In the genomic region with DNA sequence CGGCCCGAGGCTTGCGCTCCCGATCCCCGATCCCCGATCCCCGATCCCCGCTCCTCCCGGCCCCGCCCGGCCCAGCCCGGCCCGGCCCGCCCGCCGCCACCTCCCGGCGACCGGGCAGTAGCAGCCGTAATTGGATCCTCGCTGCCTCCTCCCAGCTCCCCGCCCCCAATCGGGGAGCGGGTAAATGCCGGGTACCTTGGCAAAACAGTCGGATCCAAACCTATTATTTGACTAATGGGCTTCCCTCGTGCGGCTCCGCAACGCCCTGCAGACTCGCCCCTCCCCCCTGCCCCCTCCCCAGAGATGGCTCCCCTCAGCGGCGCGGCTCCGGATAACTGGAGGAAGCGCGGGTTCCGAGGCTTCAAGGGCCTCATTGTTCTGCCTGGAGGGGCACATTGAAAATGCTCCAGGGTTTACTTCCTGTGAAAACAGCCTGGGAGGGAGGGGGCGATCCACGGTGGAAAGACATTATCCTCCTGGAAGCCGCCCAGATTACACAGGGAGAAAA, we compare ENCODE assay signal across 7 cellular contexts.
DNase-seq lines count a peak whose midpoint lies in the region; ATAC-seq, FAIRE-seq and TF ChIP-seq lines count a peak whose summit lies in the region.

No MANE protein-coding gene starts in this region.

- DNase-seq in NCI-H1436 (lab: John Stamatoyannopoulos, UW): peak; percentile 91
- no peak for DNase-seq in T-helper 2 cell treated with Interferon-gamma antibody and Interleukin-4, amounts not matched to agents 5 μg/mL and 100 μg/mL, for 36 hours (ENCODE audit: low spot score)
- no peak for DNase-seq in central memory CD8-positive, alpha-beta T cell (ENCODE audit: low spot score in 2 of 2)
- peak; percentile 93 for DNase-seq in kidney
- peak; percentile 25 to 45 (median 32) for DNase-seq in stimulated activated CD4-positive, alpha-beta T cell treated with anti-CD3 and anti-CD28 coated beads, Interleukin-12 subunit alpha, Interleukin-12 subunit beta, amount 100 ng/mL, for 48 hours (ENCODE audit: low read depth in 2 of 3, low spot score in 1 of 3)

- H3K27ac Mint-ChIP-seq in T-helper 2 cell treated with Interferon-gamma antibody and Interleukin-4, amounts not matched to agents 5 μg/mL and 100 μg/mL, for 36 hours: peak overlapping the region; percentile 96
- H3K27ac Mint-ChIP-seq in central memory CD8-positive, alpha-beta T cell (ENCODE audit: low read depth): peak overlapping the region; percentile 97

- TF ChIP-seq CTCF in kidney (IDR thresholded peaks at IDR 0.05; ENCODE audit: borderline replicate concordance, extremely low read depth, insufficient read depth): no peak

- H3K4me3 Mint-ChIP-seq in T-helper 2 cell treated with Interferon-gamma antibody and Interleukin-4, amounts not matched to agents 5 μg/mL and 100 μg/mL, for 36 hours: peak overlapping the region; percentile 92
- peak overlapping the region; percentile 91 for H3K4me3 Mint-ChIP-seq in central memory CD8-positive, alpha-beta T cell

- no peak for TF ChIP-seq POLR2A in GM18505 (IDR thresholded peaks at IDR 0.05; ENCODE audit: borderline replicate concordance, extremely low read depth, insufficient read depth, insufficient read length)

- peak overlapping the region; percentile 28 to 84 for H3K27ac ChIP-seq in kidney (ENCODE audit: low read depth in 2 of 2, low read length in 2 of 2)

- H3K4me1 ChIP-seq in kidney (ENCODE audit: control insufficient read depth in 1 of 2, insufficient read depth in 1 of 2, low read depth in 1 of 2, low read length in 2 of 2): peaks cover 22 to 25% of the 10 kb centered on the region in 2 donors

- H3K36me3 ChIP-seq in kidney (ENCODE audit: control insufficient read depth in 1 of 2, insufficient read depth in 2 of 2, low read length in 2 of 2): no peaks in the 10 kb centered on the region

- H3K4me3 ChIP-seq in kidney (ENCODE audit: low read length in 2 of 2): peak overlapping the region; percentile 19 to 52

- H3K27me3 Mint-ChIP-seq in T-helper 2 cell treated with Interferon-gamma antibody and Interleukin-4, amounts not matched to agents 5 μg/mL and 100 μg/mL, for 36 hours (ENCODE audit: low read depth): peaks cover 7% of the 10 kb centered on the region
- no peaks in the 10 kb centered on the region for H3K27me3 Mint-ChIP-seq in central memory CD8-positive, alpha-beta T cell

- H3K9me3 ChIP-seq in kidney (ENCODE audit: control insufficient read depth in 1 of 2, low read length in 2 of 2): no peaks in the 10 kb centered on the region

- H3K4me1 Mint-ChIP-seq in T-helper 2 cell treated with Interferon-gamma antibody and Interleukin-4, amounts not matched to agents 5 μg/mL and 100 μg/mL, for 36 hours (ENCODE audit: low read depth): peaks cover 9% of the 10 kb centered on the region
- peaks cover 9% of the 10 kb centered on the region for H3K4me1 Mint-ChIP-seq in central memory CD8-positive, alpha-beta T cell

- ATAC-seq in GM18505 (IDR thresholded peaks at IDR 0.05; ENCODE audit: unreplicated experiment) (peak; percentile 22), HG02840 (IDR thresholded peaks at IDR 0.05; ENCODE audit: low FRiP score, unreplicated experiment) (peak; percentile 32)
- ATAC-seq in central memory CD8-positive, alpha-beta T cell (replicated peaks; ENCODE audit: extremely low read depth, poor library complexity, severe bottlenecking): peak; percentile 26

- intact Hi-C loops in kidney (cut with DNase I): loop anchor here (10.0 kb wide), 1 partner anchor 91 kb away; a partner anchor contains a TSS

- no peaks in the 10 kb centered on the region for H3K36me3 Mint-ChIP-seq in T-helper 2 cell treated with Interferon-gamma antibody and Interleukin-4, amounts not matched to agents 5 μg/mL and 100 μg/mL, for 36 hours (ENCODE audit: low read depth)
- H3K36me3 Mint-ChIP-seq in central memory CD8-positive, alpha-beta T cell (ENCODE audit: insufficient read depth): peaks cover 6% of the 10 kb centered on the region

- FAIRE-seq in kidney (lab: Jason Lieb, UNC): no peak

- H3K9ac ChIP-seq in kidney (ENCODE audit: low read length in 2 of 2): peak overlapping the region; percentile 39 to 70

- H3K9me3 Mint-ChIP-seq in T-helper 2 cell treated with Interferon-gamma antibody and Interleukin-4, amounts not matched to agents 5 μg/mL and 100 μg/mL, for 36 hours: no peaks in the 10 kb centered on the region
- H3K9me3 Mint-ChIP-seq in central memory CD8-positive, alpha-beta T cell: no peaks in the 10 kb centered on the region

Comparison
In these comparisons a context has a peak if more than half of its experiments do, and no peak if none do; other contexts are left out.
1. DNase-seq: peak in NCI-H1436 (single experiment), kidney (single experiment) and stimulated activated CD4-positive, alpha-beta T cell treated with anti-CD3 and anti-CD28 coated beads, Interleukin-12 subunit alpha, Interleukin-12 subunit beta, amount 100 ng/mL, for 48 hours (3 of 3); none in T-helper 2 cell treated with Interferon-gamma antibody and Interleukin-4, amounts not matched to agents 5 μg/mL and 100 μg/mL, for 36 hours (single experiment) and central memory CD8-positive, alpha-beta T cell (0 of 2).
2. Peak in every context shown above with its lines, with median percentiles within 50 percentile points of each other: ATAC-seq.